In genomic region chr2:9555338-9556120, GRCh38 we compare ENCODE assay signal across 8 cellular contexts. TPM values are rescaled to one million over a fixed set of nuclear protein-coding genes. Genes with fewer than 3 reads are reported as not detected.
DNase-seq lines count a peak whose midpoint lies in the region; TF ChIP-seq lines count a peak whose summit lies in the region.

TSS of gene ADAM17 (minus strand) at chr2:9555830. CDS start at chr2:9555605, 225 bp downstream.

- H3K36me3 ChIP-seq in MM.1S (replicated peaks; ENCODE audit: insufficient read depth, low read length) (no peaks in the 10 kb centered on the region), SJCRH30 (no peaks in the 10 kb centered on the region), neutrophil (no peaks in the 10 kb centered on the region)

- TF ChIP-seq CTCF in MM.1S (IDR thresholded peaks at IDR 0.05; ENCODE audit: low read length): peak; percentile 44
- TF ChIP-seq CTCF in neutrophil (IDR thresholded peaks at IDR 0.05): peak; percentile 61

- H3K9ac ChIP-seq in MM.1S (ENCODE audit: low read length): peak within 1 kb of the TSS; percentile 92

- H3K27me3 ChIP-seq in MM.1S (replicated peaks; ENCODE audit: insufficient read depth, low read length): no peaks in the 10 kb centered on the region
- H3K27me3 ChIP-seq in SJCRH30: no peaks in the 10 kb centered on the region
- H3K27me3 ChIP-seq in neutrophil: no peaks in the 10 kb centered on the region

- peak within 1 kb of the TSS; percentile 87 for H2AFZ ChIP-seq in MM.1S (ENCODE audit: low read length)

- H3K9me3 ChIP-seq in MM.1S (replicated peaks; ENCODE audit: insufficient read depth, low read length) (no peaks in the 10 kb centered on the region), SJCRH30 (replicated peaks) (no peaks in the 10 kb centered on the region), neutrophil (no peaks in the 10 kb centered on the region)

- peaks cover 60% of the 10 kb centered on the region for H3K79me2 ChIP-seq in MM.1S (ENCODE audit: low read length)

- peaks cover 26% of the 10 kb centered on the region for H3K4me1 ChIP-seq in MM.1S (ENCODE audit: low read length)
- peaks cover 8% of the 10 kb centered on the region for H3K4me1 ChIP-seq in SJCRH30
- H3K4me1 ChIP-seq in neutrophil (ENCODE audit: control insufficient read depth in 1 of 2, insufficient read depth in 1 of 2, low read depth in 1 of 2, low read length in 1 of 2): peaks cover 50 to 54% of the 10 kb centered on the region in 2 experiments

- H3F3A ChIP-seq in MM.1S (ENCODE audit: insufficient read depth, low read length): peaks cover 27% of the 10 kb centered on the region

- DNase-seq in GM03348 (ENCODE audit: low spot score): peak; percentile 97
- DNase-seq in HCEC 1CT: peak; percentile 96
- peak; percentile 97 for DNase-seq in MM.1S
- peak; percentile 97 to 98 for DNase-seq in SJCRH30
- DNase-seq in activated naive CD4-positive, alpha-beta T cell (lab: John Stamatoyannopoulos, UW): peak; percentile 31 to 78 (median 63)
- DNase-seq in foreskin melanocyte: peak; percentile 93
- DNase-seq in substantia nigra (lab: John Stamatoyannopoulos, UW): peak; percentile 57 to 98 (median 88)

- H3K27ac ChIP-seq in MM.1S (ENCODE audit: low read length) (peak within 1 kb of the TSS; percentile 85), SJCRH30 (peak within 1 kb of the TSS; percentile 88), neutrophil (peak within 1 kb of the TSS; percentile 96), substantia nigra (ENCODE audit: low read depth, low read length, poor library complexity, severe bottlenecking) (peak within 1 kb of the TSS; percentile 95)

- no peaks in the 10 kb centered on the region for H4K20me1 ChIP-seq in MM.1S (ENCODE audit: insufficient read depth, low read length)

- H3K4me2 ChIP-seq in MM.1S (ENCODE audit: low read depth, low read length): peak within 1 kb of the TSS; percentile 92

- no peaks in the 10 kb centered on the region for H3K9me2 ChIP-seq in MM.1S (replicated peaks; ENCODE audit: insufficient read depth, low read length)

- H3K4me3 ChIP-seq in MM.1S (ENCODE audit: low read length) (peak within 1 kb of the TSS; percentile 93), SJCRH30 (peak within 1 kb of the TSS; percentile 89), neutrophil (ENCODE audit: low read depth in 1 of 2, low read length in 1 of 2) (peak within 1 kb of the TSS; percentile 92 to 94)

RNA-seq across cellular contexts. Expression of gene ADAM17, which starts in this region (rescaled TPM):
- total RNA-seq in SJCRH30 (2014; rRNA removed; shearing (Covaris generic)): 26.2 and 27.4 TPM in 2 replicates

Comparison
In these comparisons a context has a peak if more than half of its experiments do, and no peak if none do; other contexts are left out.
1. Peak in every context shown above with its lines: DNase-seq, H3K4me3 ChIP-seq and H3K27ac ChIP-seq.